ENCODE assay signal across 8 cellular contexts in the genomic region with DNA sequence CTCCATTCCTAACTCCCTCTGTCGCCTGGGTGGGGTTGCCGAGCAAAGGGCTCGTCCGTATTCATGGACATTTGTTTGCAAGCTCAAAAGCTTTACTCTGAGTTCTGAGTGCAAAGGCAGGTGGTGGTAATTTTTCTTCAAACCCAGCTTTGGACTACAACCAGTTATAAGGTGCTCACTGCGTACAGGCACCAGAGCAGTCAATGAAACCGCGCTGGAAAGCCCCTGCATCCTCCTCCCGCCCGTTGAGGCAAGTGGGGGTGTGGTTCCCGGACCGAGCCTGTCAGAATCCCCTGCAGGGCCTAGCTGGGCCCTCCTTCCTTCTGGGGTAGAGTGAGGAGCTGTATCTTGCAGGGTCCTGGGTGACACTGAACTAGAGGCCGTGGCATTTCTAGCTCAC. TPM values are rescaled to one million over a fixed set of nuclear protein-coding genes. Genes with fewer than 3 reads are reported as not detected.
DNase-seq lines count a peak whose midpoint lies in the region; ATAC-seq lines count a peak whose summit lies in the region.

No MANE protein-coding gene starts in this region.

- no peaks in the 10 kb centered on the region for H3K9me3 Mint-ChIP-seq in activated CD4-positive, alpha-beta T cell treated with anti-CD3 and anti-CD28 coated beads for 36 hours (ENCODE audit: low read depth)
- no peaks in the 10 kb centered on the region for H3K9me3 Mint-ChIP-seq in natural killer cell treated with Interleukin-12 subunit alpha and Interleukin-12 subunit beta and Interleukin-15 and Interleukin-18, amount 100 ng/mL, for 72 hours

- no peaks in the 10 kb centered on the region for H3K27me3 Mint-ChIP-seq in activated CD4-positive, alpha-beta T cell treated with anti-CD3 and anti-CD28 coated beads for 36 hours
- peaks cover 36 to 46% of the 10 kb centered on the region in 2 donors for H3K27me3 Mint-ChIP-seq in natural killer cell treated with Interleukin-12 subunit alpha and Interleukin-12 subunit beta and Interleukin-15 and Interleukin-18, amount 100 ng/mL, for 72 hours

- H3K27me3 ChIP-seq in aorta (ENCODE audit: control insufficient read depth in 1 of 2, insufficient read depth in 2 of 2, low read length in 1 of 2): no peaks in the 10 kb centered on the region

- POLR2A ChIA-PET in activated CD4-positive, alpha-beta T cell treated with anti-CD3 and anti-CD28 coated beads for 36 hours (lab: Charles Lee): interaction anchor here (1.3 kb wide), 1 partner anchor 48 kb away, joined by 3 read pairs; no protein-coding TSS in a partner anchor

- H3K4me3 ChIP-seq in aorta (ENCODE audit: low read length in 2 of 2): no peak overlapping the region

- 85 to 94% methylated on average over 12 of the region's 12 CpGs for WGBS in aorta, 2 donors

- CTCF ChIA-PET in activated CD4-positive, alpha-beta T cell treated with anti-CD3 and anti-CD28 coated beads for 36 hours (lab: Charles Lee): interaction anchor here (0.5 to 4.4 kb wide), 50 partner anchors 9 to 1572 kb away, joined by 3 to 42 read pairs (median 4); no protein-coding TSS in a partner anchor

- peak overlapping the region; percentile 47 for H3K27ac Mint-ChIP-seq in activated CD4-positive, alpha-beta T cell treated with anti-CD3 and anti-CD28 coated beads for 36 hours
- no peak overlapping the region for H3K27ac Mint-ChIP-seq in natural killer cell treated with Interleukin-12 subunit alpha and Interleukin-12 subunit beta and Interleukin-15 and Interleukin-18, amount 100 ng/mL, for 72 hours

- no peaks in the 10 kb centered on the region for H3K9me3 ChIP-seq in aorta (ENCODE audit: control insufficient read depth, low read length)

- H3K36me3 ChIP-seq in aorta (ENCODE audit: control insufficient read depth in 1 of 2, insufficient read depth in 2 of 2, low read length in 1 of 2): no peaks in the 10 kb centered on the region

- H3K4me1 ChIP-seq in aorta (ENCODE audit: control insufficient read depth in 1 of 2, insufficient read depth in 2 of 2, low read length in 2 of 2): no peaks in the 10 kb centered on the region

- intact Hi-C loops in activated CD4-positive, alpha-beta T cell treated with anti-CD3 and anti-CD28 coated beads for 36 hours (cut with DNase I, micrococcal nuclease): no loop called here
- intact Hi-C loops in aorta (cut with DNase I): no loop called here

- ATAC-seq in GM18511 (IDR thresholded peaks at IDR 0.05; ENCODE audit: unreplicated experiment) (peak; percentile 58), HG02852 (IDR thresholded peaks at IDR 0.05; ENCODE audit: unreplicated experiment) (peak; percentile 60), aorta (ENCODE audit: low FRiP score) (no peak)
- peak; percentile 27 for ATAC-seq in activated CD4-positive, alpha-beta T cell treated with anti-CD3 and anti-CD28 coated beads for 36 hours
- peak in 1 of 2 donors; percentile 69 for ATAC-seq in natural killer cell treated with Interleukin-12 subunit alpha and Interleukin-12 subunit beta and Interleukin-15 and Interleukin-18, amount 100 ng/mL, for 72 hours

- H3K4me1 Mint-ChIP-seq in activated CD4-positive, alpha-beta T cell treated with anti-CD3 and anti-CD28 coated beads for 36 hours: peaks cover 32% of the 10 kb centered on the region
- H3K4me1 Mint-ChIP-seq in natural killer cell treated with Interleukin-12 subunit alpha and Interleukin-12 subunit beta and Interleukin-15 and Interleukin-18, amount 100 ng/mL, for 72 hours (ENCODE audit: low read depth in 2 of 2): peaks cover 20 to 25% of the 10 kb centered on the region in 2 donors

- H3K27ac ChIP-seq in aorta (ENCODE audit: low read depth in 1 of 2, low read length in 2 of 2): no peak overlapping the region

- H3K4me3 Mint-ChIP-seq in activated CD4-positive, alpha-beta T cell treated with anti-CD3 and anti-CD28 coated beads for 36 hours: peak overlapping the region; percentile 55
- H3K4me3 Mint-ChIP-seq in natural killer cell treated with Interleukin-12 subunit alpha and Interleukin-12 subunit beta and Interleukin-15 and Interleukin-18, amount 100 ng/mL, for 72 hours: peak overlapping the region; percentile 71

- peak; percentile 64 for DNase-seq in activated CD4-positive, alpha-beta T cell treated with anti-CD3 and anti-CD28 coated beads for 36 hours
- no peak for DNase-seq in natural killer cell treated with Interleukin-12 subunit alpha and Interleukin-12 subunit beta and Interleukin-15 and Interleukin-18, amount 100 ng/mL, for 72 hours (ENCODE audit: low spot score)
- DNase-seq in RKO (ENCODE audit: low spot score) (no peak), NCI-H446 treated with DMSO at 0.1 percent for 48 hours (lab: John Stamatoyannopoulos, UW) (no peak), aorta (no peak), DMS79 treated with DMSO at 0.1 percent for 48 hours (lab: John Stamatoyannopoulos, UW) (no peak)

- peaks cover 1% of the 10 kb centered on the region for H3K36me3 Mint-ChIP-seq in activated CD4-positive, alpha-beta T cell treated with anti-CD3 and anti-CD28 coated beads for 36 hours (ENCODE audit: low read depth)
- no peaks in the 10 kb centered on the region for H3K36me3 Mint-ChIP-seq in natural killer cell treated with Interleukin-12 subunit alpha and Interleukin-12 subunit beta and Interleukin-15 and Interleukin-18, amount 100 ng/mL, for 72 hours

RNA-seq across cellular contexts. Expression of a gene that starts 22.3 kb away (rescaled TPM):
- under 1 TPM; 0.14 TPM for total RNA-seq in activated CD4-positive, alpha-beta T cell treated with anti-CD3 and anti-CD28 coated beads for 36 hours
- total RNA-seq in natural killer cell treated with Interleukin-12 subunit alpha and Interleukin-12 subunit beta and Interleukin-15 and Interleukin-18, amount 100 ng/mL, for 72 hours: not detected
- total RNA-seq in aorta: 1 to 10 TPM; 1.1 to 2.0 TPM
- under 1 TPM in 1 of 2 donors, not detected in 1; 0.13 TPM for polyA plus RNA-seq in aorta
